In the genomic region with DNA sequence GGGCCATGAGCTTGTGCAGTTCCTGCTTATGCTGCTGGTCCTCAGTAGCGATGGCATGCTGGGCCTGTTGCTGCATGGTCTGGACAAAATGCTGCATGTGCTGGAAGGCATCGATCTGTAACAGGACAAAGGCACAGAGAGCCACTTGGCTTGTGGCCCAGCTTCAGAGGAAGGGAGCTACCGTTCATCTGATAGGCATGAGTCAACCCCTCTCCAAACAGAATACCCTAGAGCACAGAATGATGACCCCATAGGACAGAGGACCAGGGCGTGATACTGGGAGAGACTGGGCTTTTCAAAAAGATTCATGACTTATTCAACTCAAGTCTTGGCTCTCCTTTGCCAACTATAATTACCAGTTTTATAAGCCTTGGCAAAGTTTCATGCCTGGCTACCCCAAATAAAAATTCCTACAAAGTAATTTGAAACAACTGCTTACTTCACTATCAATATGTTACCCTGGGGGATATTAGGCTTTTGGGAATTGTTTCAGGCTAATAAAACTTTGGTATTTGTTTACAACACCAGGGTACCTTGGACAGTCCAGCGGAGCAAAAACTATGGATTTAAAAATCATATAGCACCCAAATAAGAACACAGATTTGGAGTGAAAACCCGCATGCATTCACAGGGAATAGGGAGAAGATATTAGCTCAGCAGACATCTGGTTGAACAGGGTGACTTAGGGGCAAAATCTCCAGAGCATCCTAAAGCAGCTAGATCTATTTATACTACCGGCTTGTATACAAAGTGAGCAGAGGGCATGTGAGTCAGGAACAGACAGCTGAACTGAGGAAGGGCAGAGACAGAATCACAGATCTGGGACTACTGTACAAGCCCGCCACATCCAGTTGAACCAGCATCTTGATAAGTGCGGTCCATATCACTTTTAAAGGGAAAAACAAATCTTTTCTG, we compare ENCODE assay signal across 2 cellular contexts.
TF ChIP-seq lines count a peak whose summit lies in the region.

No MANE protein-coding gene starts in this region.

TF ChIP-seq in liver, 16 proteins besides CTCF, POLR2A, EP300 and RAD21:
- TF ChIP-seq HNF4A (conservative IDR thresholded peaks at IDR 0.05): peak; percentile 43 to 82
- TF ChIP-seq HNF4G (IDR thresholded peaks at IDR 0.05): no peak
- no peak for TF ChIP-seq EGR1 (IDR thresholded peaks at IDR 0.05; ENCODE audit: low read depth in 2 of 2)
- TF ChIP-seq, protein P1, sequence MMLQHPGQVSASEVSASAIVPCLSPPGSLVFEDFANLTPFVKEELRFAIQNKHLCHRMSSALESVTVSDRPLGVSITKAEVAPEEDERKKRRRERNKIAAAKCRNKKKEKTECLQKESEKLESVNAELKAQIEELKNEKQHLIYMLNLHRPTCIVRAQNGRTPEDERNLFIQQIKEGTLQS (IDR thresholded peaks at IDR 0.05): no peak
- no peak for TF ChIP-seq SP1 (IDR thresholded peaks at IDR 0.05)
- TF ChIP-seq GABPA (IDR thresholded peaks at IDR 0.05 in 1 of 2, conservative IDR thresholded peaks at IDR 0.05 in 1 of 2): peak in 1 of 2 donors; percentile 15
- TF ChIP-seq, protein P2, sequence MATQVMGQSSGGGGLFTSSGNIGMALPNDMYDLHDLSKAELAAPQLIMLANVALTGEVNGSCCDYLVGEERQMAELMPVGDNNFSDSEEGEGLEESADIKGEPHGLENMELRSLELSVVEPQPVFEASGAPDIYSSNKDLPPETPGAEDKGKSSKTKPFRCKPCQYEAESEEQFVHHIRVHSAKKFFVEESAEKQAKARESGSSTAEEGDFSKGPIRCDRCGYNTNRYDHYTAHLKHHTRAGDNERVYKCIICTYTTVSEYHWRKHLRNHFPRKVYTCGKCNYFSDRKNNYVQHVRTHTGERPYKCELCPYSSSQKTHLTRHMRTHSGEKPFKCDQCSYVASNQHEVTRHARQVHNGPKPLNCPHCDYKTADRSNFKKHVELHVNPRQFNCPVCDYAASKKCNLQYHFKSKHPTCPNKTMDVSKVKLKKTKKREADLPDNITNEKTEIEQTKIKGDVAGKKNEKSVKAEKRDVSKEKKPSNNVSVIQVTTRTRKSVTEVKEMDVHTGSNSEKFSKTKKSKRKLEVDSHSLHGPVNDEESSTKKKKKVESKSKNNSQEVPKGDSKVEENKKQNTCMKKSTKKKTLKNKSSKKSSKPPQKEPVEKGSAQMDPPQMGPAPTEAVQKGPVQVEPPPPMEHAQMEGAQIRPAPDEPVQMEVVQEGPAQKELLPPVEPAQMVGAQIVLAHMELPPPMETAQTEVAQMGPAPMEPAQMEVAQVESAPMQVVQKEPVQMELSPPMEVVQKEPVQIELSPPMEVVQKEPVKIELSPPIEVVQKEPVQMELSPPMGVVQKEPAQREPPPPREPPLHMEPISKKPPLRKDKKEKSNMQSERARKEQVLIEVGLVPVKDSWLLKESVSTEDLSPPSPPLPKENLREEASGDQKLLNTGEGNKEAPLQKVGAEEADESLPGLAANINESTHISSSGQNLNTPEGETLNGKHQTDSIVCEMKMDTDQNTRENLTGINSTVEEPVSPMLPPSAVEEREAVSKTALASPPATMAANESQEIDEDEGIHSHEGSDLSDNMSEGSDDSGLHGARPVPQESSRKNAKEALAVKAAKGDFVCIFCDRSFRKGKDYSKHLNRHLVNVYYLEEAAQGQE (IDR thresholded peaks at IDR 0.05): no peak
- no peak for TF ChIP-seq NR2F2 (IDR thresholded peaks at IDR 0.05)
- TF ChIP-seq, protein P3, sequence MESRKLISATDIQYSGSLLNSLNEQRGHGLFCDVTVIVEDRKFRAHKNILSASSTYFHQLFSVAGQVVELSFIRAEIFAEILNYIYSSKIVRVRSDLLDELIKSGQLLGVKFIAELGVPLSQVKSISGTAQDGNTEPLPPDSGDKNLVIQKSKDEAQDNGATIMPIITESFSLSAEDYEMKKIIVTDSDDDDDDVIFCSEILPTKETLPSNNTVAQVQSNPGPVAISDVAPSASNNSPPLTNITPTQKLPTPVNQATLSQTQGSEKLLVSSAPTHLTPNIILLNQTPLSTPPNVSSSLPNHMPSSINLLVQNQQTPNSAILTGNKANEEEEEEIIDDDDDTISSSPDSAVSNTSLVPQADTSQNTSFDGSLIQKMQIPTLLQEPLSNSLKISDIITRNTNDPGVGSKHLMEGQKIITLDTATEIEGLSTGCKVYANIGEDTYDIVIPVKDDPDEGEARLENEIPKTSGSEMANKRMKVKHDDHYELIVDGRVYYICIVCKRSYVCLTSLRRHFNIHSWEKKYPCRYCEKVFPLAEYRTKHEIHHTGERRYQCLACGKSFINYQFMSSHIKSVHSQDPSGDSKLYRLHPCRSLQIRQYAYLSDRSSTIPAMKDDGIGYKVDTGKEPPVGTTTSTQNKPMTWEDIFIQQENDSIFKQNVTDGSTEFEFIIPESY (IDR thresholded peaks at IDR 0.05): peak; percentile 60
- TF ChIP-seq FOXA2 (IDR thresholded peaks at IDR 0.05): no peak
- peak in 1 of 2 donors; percentile 89 for TF ChIP-seq RXRA (IDR thresholded peaks at IDR 0.05)
- peak; percentile 52 for TF ChIP-seq YY1 (IDR thresholded peaks at IDR 0.05)
- TF ChIP-seq FOXA1 (IDR thresholded peaks at IDR 0.05): peak; percentile 11
- TF ChIP-seq JUND (IDR thresholded peaks at IDR 0.05): peak in 1 of 2 donors; percentile 82
- no peak for TF ChIP-seq TAF1 (conservative IDR thresholded peaks at IDR 0.05)
- TF ChIP-seq, protein P4, sequence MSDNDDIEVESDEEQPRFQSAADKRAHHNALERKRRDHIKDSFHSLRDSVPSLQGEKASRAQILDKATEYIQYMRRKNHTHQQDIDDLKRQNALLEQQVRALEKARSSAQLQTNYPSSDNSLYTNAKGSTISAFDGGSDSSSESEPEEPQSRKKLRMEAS (IDR thresholded peaks at IDR 0.05): peak; percentile 92

TF ChIP-seq in HepG2, 621 proteins besides CTCF, POLR2A, EP300 and RAD21:
- TF ChIP-seq ZFP82 (CRISPR knock-in tag; IDR thresholded peaks at IDR 0.05; ENCODE audit: borderline replicate concordance) (no peak), TFAP4 (IDR thresholded peaks at IDR 0.05; ENCODE audit: borderline replicate concordance, low read depth) (no peak), PTBP1 (IDR thresholded peaks at IDR 0.05; ENCODE audit: low read depth, low read length, poor library complexity, severe bottlenecking) (no peak), GTF2F1 (IDR thresholded peaks at IDR 0.05; ENCODE audit: low read length) (no peak)
- TF ChIP-seq, protein P5, sequence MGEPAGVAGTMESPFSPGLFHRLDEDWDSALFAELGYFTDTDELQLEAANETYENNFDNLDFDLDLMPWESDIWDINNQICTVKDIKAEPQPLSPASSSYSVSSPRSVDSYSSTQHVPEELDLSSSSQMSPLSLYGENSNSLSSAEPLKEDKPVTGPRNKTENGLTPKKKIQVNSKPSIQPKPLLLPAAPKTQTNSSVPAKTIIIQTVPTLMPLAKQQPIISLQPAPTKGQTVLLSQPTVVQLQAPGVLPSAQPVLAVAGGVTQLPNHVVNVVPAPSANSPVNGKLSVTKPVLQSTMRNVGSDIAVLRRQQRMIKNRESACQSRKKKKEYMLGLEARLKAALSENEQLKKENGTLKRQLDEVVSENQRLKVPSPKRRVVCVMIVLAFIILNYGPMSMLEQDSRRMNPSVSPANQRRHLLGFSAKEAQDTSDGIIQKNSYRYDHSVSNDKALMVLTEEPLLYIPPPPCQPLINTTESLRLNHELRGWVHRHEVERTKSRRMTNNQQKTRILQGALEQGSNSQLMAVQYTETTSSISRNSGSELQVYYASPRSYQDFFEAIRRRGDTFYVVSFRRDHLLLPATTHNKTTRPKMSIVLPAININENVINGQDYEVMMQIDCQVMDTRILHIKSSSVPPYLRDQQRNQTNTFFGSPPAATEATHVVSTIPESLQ (CRISPR knock-in tag; conservative IDR thresholded peaks at IDR 0.05): no peak
- TF ChIP-seq, protein P6, sequence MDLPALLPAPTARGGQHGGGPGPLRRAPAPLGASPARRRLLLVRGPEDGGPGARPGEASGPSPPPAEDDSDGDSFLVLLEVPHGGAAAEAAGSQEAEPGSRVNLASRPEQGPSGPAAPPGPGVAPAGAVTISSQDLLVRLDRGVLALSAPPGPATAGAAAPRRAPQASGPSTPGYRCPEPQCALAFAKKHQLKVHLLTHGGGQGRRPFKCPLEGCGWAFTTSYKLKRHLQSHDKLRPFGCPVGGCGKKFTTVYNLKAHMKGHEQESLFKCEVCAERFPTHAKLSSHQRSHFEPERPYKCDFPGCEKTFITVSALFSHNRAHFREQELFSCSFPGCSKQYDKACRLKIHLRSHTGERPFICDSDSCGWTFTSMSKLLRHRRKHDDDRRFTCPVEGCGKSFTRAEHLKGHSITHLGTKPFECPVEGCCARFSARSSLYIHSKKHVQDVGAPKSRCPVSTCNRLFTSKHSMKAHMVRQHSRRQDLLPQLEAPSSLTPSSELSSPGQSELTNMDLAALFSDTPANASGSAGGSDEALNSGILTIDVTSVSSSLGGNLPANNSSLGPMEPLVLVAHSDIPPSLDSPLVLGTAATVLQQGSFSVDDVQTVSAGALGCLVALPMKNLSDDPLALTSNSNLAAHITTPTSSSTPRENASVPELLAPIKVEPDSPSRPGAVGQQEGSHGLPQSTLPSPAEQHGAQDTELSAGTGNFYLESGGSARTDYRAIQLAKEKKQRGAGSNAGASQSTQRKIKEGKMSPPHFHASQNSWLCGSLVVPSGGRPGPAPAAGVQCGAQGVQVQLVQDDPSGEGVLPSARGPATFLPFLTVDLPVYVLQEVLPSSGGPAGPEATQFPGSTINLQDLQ (CRISPR knock-in tag; IDR thresholded peaks at IDR 0.05): no peak
